Comparison of ENCODE assay signal across 8 cellular contexts in genomic region chrX:130024127-130024526, GRCh38. TPM values are rescaled to one million over a fixed set of nuclear protein-coding genes. Genes with fewer than 3 reads are reported as not detected.
DNase-seq lines count a peak whose midpoint lies in the region; ATAC-seq lines count a peak whose summit lies in the region.

No MANE protein-coding gene starts in this region.

- H3K79me1 ChIP-seq in mesenchymal stem cell (replicated peaks; ENCODE audit: low read length, poor library complexity, severe bottlenecking), result peaks cover 8% of the 10 kb centered on the region

- H3K4me2 ChIP-seq in mesenchymal stem cell (ENCODE audit: low read length, poor library complexity, severe bottlenecking), result no peak overlapping the region

- H3K14ac ChIP-seq in mesenchymal stem cell (ENCODE audit: low read length in 2 of 2), result no peak overlapping the region

- no peak overlapping the region for H3K4me3 ChIP-seq in mesenchymal stem cell (ENCODE audit: insufficient read depth in 1 of 2, low read depth in 1 of 2, low read length in 2 of 2)

- peak overlapping the region; percentile 73 for H3K27ac Mint-ChIP-seq in stimulated activated memory B cell treated with anti-CD40 and anti-IgM and Interleukin-4, amounts not matched to agents 10 μg/mL and 1 μg/mL and 100 μg/mL, for 72 hours

- no peak overlapping the region for H3K9ac ChIP-seq in mesenchymal stem cell (ENCODE audit: low read length)

- ATAC-seq in GM18508 (IDR thresholded peaks at IDR 0.05; ENCODE audit: insufficient read depth, unreplicated experiment), result peak; percentile 97
- peak; percentile 93 for ATAC-seq in HG02571 (IDR thresholded peaks at IDR 0.05; ENCODE audit: unreplicated experiment)
- peak; percentile 99 for ATAC-seq in stimulated activated memory B cell treated with anti-CD40 and anti-IgM and Interleukin-4, amounts not matched to agents 10 μg/mL and 1 μg/mL and 100 μg/mL, for 72 hours

- H3K4me1 ChIP-seq in mesenchymal stem cell (ENCODE audit: control insufficient read depth, insufficient read depth, low read depth, low read length), result peaks cover 3% of the 10 kb centered on the region

- H3K4me3 Mint-ChIP-seq in stimulated activated memory B cell treated with anti-CD40 and anti-IgM and Interleukin-4, amounts not matched to agents 10 μg/mL and 1 μg/mL and 100 μg/mL, for 72 hours, result peak overlapping the region; percentile 49

- no peak overlapping the region for H2BK120ac ChIP-seq in mesenchymal stem cell (ENCODE audit: low read depth, low read length)

- no peaks in the 10 kb centered on the region for H3K27me3 ChIP-seq in mesenchymal stem cell (ENCODE audit: control insufficient read depth in 1 of 2, insufficient read depth in 1 of 2, low read length in 2 of 2)

- peak; percentile 85 for DNase-seq in MV-4-11 (lab: John Stamatoyannopoulos, UW)
- DNase-seq in activated CD4-positive, alpha-beta T cell treated with anti-CD3 and anti-CD28 coated beads for 48 hours, result peak; percentile 83
- DNase-seq in dermis blood vessel endothelial cell, result peak; percentile 64
- DNase-seq in mesenchymal stem cell, result peak; percentile 32
- no peak for DNase-seq in KG1 (lab: John Stamatoyannopoulos, UW)

- no peaks in the 10 kb centered on the region for H3K9me3 Mint-ChIP-seq in stimulated activated memory B cell treated with anti-CD40 and anti-IgM and Interleukin-4, amounts not matched to agents 10 μg/mL and 1 μg/mL and 100 μg/mL, for 72 hours

- H2BK5ac ChIP-seq in mesenchymal stem cell (ENCODE audit: low read depth, low read length, poor library complexity, severe bottlenecking), result no peak overlapping the region

- no peak overlapping the region for H2AFZ ChIP-seq in mesenchymal stem cell (ENCODE audit: low read depth, low read length)

- H3K23ac ChIP-seq in mesenchymal stem cell (ENCODE audit: low read length in 2 of 2), result no peak overlapping the region

- H3K4me1 Mint-ChIP-seq in stimulated activated memory B cell treated with anti-CD40 and anti-IgM and Interleukin-4, amounts not matched to agents 10 μg/mL and 1 μg/mL and 100 μg/mL, for 72 hours, result peaks cover 16% of the 10 kb centered on the region

- no peak overlapping the region for H3K18ac ChIP-seq in mesenchymal stem cell (ENCODE audit: low read depth in 1 of 2, low read length in 2 of 2)

- H3K36me3 Mint-ChIP-seq in stimulated activated memory B cell treated with anti-CD40 and anti-IgM and Interleukin-4, amounts not matched to agents 10 μg/mL and 1 μg/mL and 100 μg/mL, for 72 hours, result peaks cover 5% of the 10 kb centered on the region

- no peak overlapping the region for H4K91ac ChIP-seq in mesenchymal stem cell (ENCODE audit: low read length)

- WGBS in mesenchymal stem cell, result 48% methylated on average over 7 of the region's 9 CpGs

- no peak overlapping the region for H2BK12ac ChIP-seq in mesenchymal stem cell (ENCODE audit: low read length in 2 of 2)

- H4K8ac ChIP-seq in mesenchymal stem cell (ENCODE audit: low read length), result no peak overlapping the region

- H3K9me3 ChIP-seq in mesenchymal stem cell (ENCODE audit: control insufficient read depth, low read length), result no peaks in the 10 kb centered on the region

- peaks cover 42 to 55% of the 10 kb centered on the region in 2 experiments for H3K36me3 ChIP-seq in mesenchymal stem cell (ENCODE audit: control insufficient read depth in 1 of 2, insufficient read depth in 2 of 2, low read depth in 1 of 2, low read length in 2 of 2)

- H2BK15ac ChIP-seq in mesenchymal stem cell (ENCODE audit: low read depth, poor library complexity, severe bottlenecking), result no peak overlapping the region

- H3K4ac ChIP-seq in mesenchymal stem cell (ENCODE audit: low read depth in 1 of 2, low read length in 2 of 2), result no peak overlapping the region

- no peaks in the 10 kb centered on the region for H3K27me3 Mint-ChIP-seq in stimulated activated memory B cell treated with anti-CD40 and anti-IgM and Interleukin-4, amounts not matched to agents 10 μg/mL and 1 μg/mL and 100 μg/mL, for 72 hours

- H3K27ac ChIP-seq in mesenchymal stem cell (ENCODE audit: low read length, poor library complexity, severe bottlenecking), result no peak overlapping the region

- no peak overlapping the region for H2AK5ac ChIP-seq in mesenchymal stem cell (ENCODE audit: low read length, severe bottlenecking)

RNA-seq across cellular contexts. Expression of gene BCORL1, which starts 41.7 kb away (rescaled TPM):
- 3.4 and 7.1 TPM in 2 replicates for total RNA-seq in dermis blood vessel endothelial cell
- 6.8 TPM for polyA plus RNA-seq in mesenchymal stem cell (2013, experiment 1 of 2)
- polyA plus RNA-seq in mesenchymal stem cell (2013, experiment 2 of 2), result 6.1 TPM
